In genomic region chr6:83708970-83709747, GRCh38 we compare ENCODE assay signal across 8 cellular contexts. TPM values are rescaled to one million over a fixed set of nuclear protein-coding genes. Genes with fewer than 3 reads are reported as not detected.
DNase-seq lines count a peak whose midpoint lies in the region; TF ChIP-seq lines count a peak whose summit lies in the region.

A gene with protein sequence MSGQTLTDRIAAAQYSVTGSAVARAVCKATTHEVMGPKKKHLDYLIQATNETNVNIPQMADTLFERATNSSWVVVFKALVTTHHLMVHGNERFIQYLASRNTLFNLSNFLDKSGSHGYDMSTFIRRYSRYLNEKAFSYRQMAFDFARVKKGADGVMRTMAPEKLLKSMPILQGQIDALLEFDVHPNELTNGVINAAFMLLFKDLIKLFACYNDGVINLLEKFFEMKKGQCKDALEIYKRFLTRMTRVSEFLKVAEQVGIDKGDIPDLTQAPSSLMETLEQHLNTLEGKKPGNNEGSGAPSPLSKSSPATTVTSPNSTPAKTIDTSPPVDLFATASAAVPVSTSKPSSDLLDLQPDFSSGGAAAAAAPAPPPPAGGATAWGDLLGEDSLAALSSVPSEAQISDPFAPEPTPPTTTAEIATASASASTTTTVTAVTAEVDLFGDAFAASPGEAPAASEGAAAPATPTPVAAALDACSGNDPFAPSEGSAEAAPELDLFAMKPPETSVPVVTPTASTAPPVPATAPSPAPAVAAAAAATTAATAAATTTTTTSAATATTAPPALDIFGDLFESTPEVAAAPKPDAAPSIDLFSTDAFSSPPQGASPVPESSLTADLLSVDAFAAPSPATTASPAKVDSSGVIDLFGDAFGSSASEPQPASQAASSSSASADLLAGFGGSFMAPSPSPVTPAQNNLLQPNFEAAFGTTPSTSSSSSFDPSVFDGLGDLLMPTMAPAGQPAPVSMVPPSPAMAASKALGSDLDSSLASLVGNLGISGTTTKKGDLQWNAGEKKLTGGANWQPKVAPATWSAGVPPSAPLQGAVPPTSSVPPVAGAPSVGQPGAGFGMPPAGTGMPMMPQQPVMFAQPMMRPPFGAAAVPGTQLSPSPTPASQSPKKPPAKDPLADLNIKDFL (minus strand): TSS chr6:83709101. CDS start chr6:83707927, 1,174 bp downstream.

- H3K4me3 Mint-ChIP-seq in activated naive CD4-positive, alpha-beta T cell treated with anti-CD3 and anti-CD28 coated beads, Interleukin-2, amount 10 ng/mL, durations not matched to agents 7 days and 5 days: peak within 1 kb of the TSS; percentile 10

- no peak within 1 kb of the TSS for H4K5ac ChIP-seq in mesendoderm (ENCODE audit: low read length)

- peak within 1 kb of the TSS; percentile 53 to 91 (median 78) for H3K4me3 ChIP-seq in dorsolateral prefrontal cortex
- peak within 1 kb of the TSS; percentile 28 for H3K4me3 ChIP-seq in mesendoderm (ENCODE audit: low read length)
- H3K4me3 ChIP-seq in urinary bladder (ENCODE audit: low read depth, low read length): peak within 1 kb of the TSS; percentile 62

- H3K23ac ChIP-seq in mesendoderm (ENCODE audit: low read length): peak within 1 kb of the TSS; percentile 48

- WGBS in mesendoderm (ENCODE audit: extremely low coverage, insufficient coverage, low lambda C conversion rate): no CpG with 5 or more reads among the region's 83 CpGs
- under 1% methylated on average over 83 of the region's 83 CpGs for WGBS in urinary bladder

- no peaks in the 10 kb centered on the region for H3K4me1 ChIP-seq in mesendoderm (ENCODE audit: control insufficient read depth, low read depth, low read length)
- no peaks in the 10 kb centered on the region for H3K4me1 ChIP-seq in urinary bladder (ENCODE audit: insufficient read depth)

- no peak within 1 kb of the TSS for H3K27ac Mint-ChIP-seq in activated naive CD4-positive, alpha-beta T cell treated with anti-CD3 and anti-CD28 coated beads, Interleukin-2, amount 10 ng/mL, durations not matched to agents 7 days and 5 days

- H4K8ac ChIP-seq in mesendoderm (ENCODE audit: low read depth, low read length): no peak within 1 kb of the TSS

- peak within 1 kb of the TSS; percentile 67 for H3K56ac ChIP-seq in mesendoderm (ENCODE audit: low read length)

- H2BK15ac ChIP-seq in mesendoderm (replicated peaks; ENCODE audit: low read depth): no peak within 1 kb of the TSS

- no peak within 1 kb of the TSS for H3K4ac ChIP-seq in mesendoderm (ENCODE audit: low read depth, low read length)

- H3K36me3 ChIP-seq in mesendoderm (ENCODE audit: control insufficient read depth, insufficient read depth, low read length) (no peaks in the 10 kb centered on the region), urinary bladder (ENCODE audit: insufficient read depth) (no peaks in the 10 kb centered on the region)

- no peaks in the 10 kb centered on the region for H3K79me2 ChIP-seq in mesendoderm (ENCODE audit: control insufficient read depth, insufficient read depth, low read length)

- no peak within 1 kb of the TSS for H2BK120ac ChIP-seq in mesendoderm (ENCODE audit: low read depth, low read length)

- TF ChIP-seq POLR2A in erythroblast (IDR thresholded peaks at IDR 0.05; ENCODE audit: low read length): no peak

- peak within 1 kb of the TSS; percentile 34 for H3K9ac ChIP-seq in mesendoderm (ENCODE audit: low read length)

- no peaks in the 10 kb centered on the region for H3K79me1 ChIP-seq in mesendoderm (ENCODE audit: low read length)

- H3K27ac ChIP-seq in dorsolateral prefrontal cortex (peak within 1 kb of the TSS in 58 of 59 donors; percentile 42 to 93 (median 83)), mesendoderm (ENCODE audit: low read depth, low read length) (no peak within 1 kb of the TSS), urinary bladder (ENCODE audit: low read depth) (no peak within 1 kb of the TSS)

- no peaks in the 10 kb centered on the region for H3K4me1 Mint-ChIP-seq in activated naive CD4-positive, alpha-beta T cell treated with anti-CD3 and anti-CD28 coated beads, Interleukin-2, amount 10 ng/mL, durations not matched to agents 7 days and 5 days

- H3K27me3 Mint-ChIP-seq in activated naive CD4-positive, alpha-beta T cell treated with anti-CD3 and anti-CD28 coated beads, Interleukin-2, amount 10 ng/mL, durations not matched to agents 7 days and 5 days: peaks cover 37% of the 10 kb centered on the region

- H2AK5ac ChIP-seq in mesendoderm (ENCODE audit: low read length): no peak within 1 kb of the TSS

- no peaks in the 10 kb centered on the region for H3K9me3 Mint-ChIP-seq in activated naive CD4-positive, alpha-beta T cell treated with anti-CD3 and anti-CD28 coated beads, Interleukin-2, amount 10 ng/mL, durations not matched to agents 7 days and 5 days

- intact Hi-C loops in dorsolateral prefrontal cortex (cut with DNase I): loop anchor here (2.0 to 5.0 kb wide), 3 partner anchors 144 to 518 kb away; partner anchors contain the start of genes CEP162 (in 1 of the 2), CYB5R4 (in 1 of the 2) and RIPPLY2 (in 1 of the 2)

- DNase-seq in activated naive CD4-positive, alpha-beta T cell treated with anti-CD3 and anti-CD28 coated beads, Interleukin-2, amount 10 ng/mL, durations not matched to agents 7 days and 5 days: no peak
- DNase-seq in activated naive CD4-positive, alpha-beta T cell treated with Interleukin-2 at 50 U/mL for 16 hours: no peak
- DNase-seq in NCI-H526 (lab: John Stamatoyannopoulos, UW): peak; percentile 49 to 86
- DNase-seq in dorsolateral prefrontal cortex: peak; percentile 61 to 91 (median 86)
- peak; percentile 69 for DNase-seq in mesendoderm
- DNase-seq in foreskin melanocyte: no peak
- DNase-seq in erythroblast (lab: John Stamatoyannopoulos, UW): no peak

- no peak within 1 kb of the TSS for H3K18ac ChIP-seq in mesendoderm (ENCODE audit: low read length)

- peak in 2 of 56 donors; percentile 12 to 19 for TF ChIP-seq CTCF in dorsolateral prefrontal cortex (IDR thresholded peaks at IDR 0.05 in 54 of 56, conservative IDR thresholded peaks at IDR 0.05 in 2 of 56; ENCODE audit: low read depth in 1 of 56, partially characterized antibody in 56 of 56)

- peak within 1 kb of the TSS; percentile 91 for H3K4me2 ChIP-seq in mesendoderm (ENCODE audit: low read length)

- CTCF ChIA-PET in activated naive CD4-positive, alpha-beta T cell treated with anti-CD3 and anti-CD28 coated beads, Interleukin-2, amount 10 ng/mL, durations not matched to agents 7 days and 5 days (lab: Charles Lee): no interaction called here

- H2BK5ac ChIP-seq in mesendoderm (ENCODE audit: low read length): no peak within 1 kb of the TSS

- H3K27me3 ChIP-seq in dorsolateral prefrontal cortex: no peaks in the 10 kb centered on the region
- peaks cover 19% of the 10 kb centered on the region for H3K27me3 ChIP-seq in mesendoderm (ENCODE audit: insufficient read depth, low read length, poor library complexity)

- no peaks in the 10 kb centered on the region for H3K36me3 Mint-ChIP-seq in activated naive CD4-positive, alpha-beta T cell treated with anti-CD3 and anti-CD28 coated beads, Interleukin-2, amount 10 ng/mL, durations not matched to agents 7 days and 5 days

RNA-seq across cellular contexts. Expression of the gene that starts here (rescaled TPM):
- 100 to 1,000 TPM in 117 of 120 experiments, 10 to 100 TPM in 3; 75.1 to 334 (median 237) TPM for total RNA-seq in dorsolateral prefrontal cortex
- polyA plus RNA-seq in mesendoderm (2013, experiment 1 of 2): 0.49 TPM
- polyA plus RNA-seq in mesendoderm (2013, experiment 2 of 2): 0.41 TPM
- total RNA-seq in urinary bladder: 5.2 TPM
- polyA plus RNA-seq in urinary bladder: 2.4 TPM

Comparison
In these comparisons a context has a peak if more than half of its experiments do, and no peak if none do; other contexts are left out.
1. RNA of the gene that starts here (total RNA-seq): 75.1 to 334 TPM in dorsolateral prefrontal cortex; 5.2 TPM in urinary bladder (single experiment); every median in the first group is over 10 times any median in the second.
2. DNase-seq: peak in NCI-H526 (2 of 2), dorsolateral prefrontal cortex (10 of 10) and mesendoderm (single experiment); none in activated naive CD4-positive, alpha-beta T cell treated with anti-CD3 and anti-CD28 coated beads, Interleukin-2, amount 10 ng/mL, durations not matched to agents 7 days and 5 days (single experiment), activated naive CD4-positive, alpha-beta T cell treated with Interleukin-2 at 50 U/mL for 16 hours (single experiment), foreskin melanocyte (single experiment) and erythroblast (0 of 2).
3. H3K27ac ChIP-seq: peak in dorsolateral prefrontal cortex (58 of 59); none in mesendoderm (single experiment) and urinary bladder (single experiment).
4. H3K4me3 ChIP-seq: peak in every context shown above with its lines; median percentile 78 in dorsolateral prefrontal cortex; 62 in urinary bladder; 28 in mesendoderm.